In the genomic region with DNA sequence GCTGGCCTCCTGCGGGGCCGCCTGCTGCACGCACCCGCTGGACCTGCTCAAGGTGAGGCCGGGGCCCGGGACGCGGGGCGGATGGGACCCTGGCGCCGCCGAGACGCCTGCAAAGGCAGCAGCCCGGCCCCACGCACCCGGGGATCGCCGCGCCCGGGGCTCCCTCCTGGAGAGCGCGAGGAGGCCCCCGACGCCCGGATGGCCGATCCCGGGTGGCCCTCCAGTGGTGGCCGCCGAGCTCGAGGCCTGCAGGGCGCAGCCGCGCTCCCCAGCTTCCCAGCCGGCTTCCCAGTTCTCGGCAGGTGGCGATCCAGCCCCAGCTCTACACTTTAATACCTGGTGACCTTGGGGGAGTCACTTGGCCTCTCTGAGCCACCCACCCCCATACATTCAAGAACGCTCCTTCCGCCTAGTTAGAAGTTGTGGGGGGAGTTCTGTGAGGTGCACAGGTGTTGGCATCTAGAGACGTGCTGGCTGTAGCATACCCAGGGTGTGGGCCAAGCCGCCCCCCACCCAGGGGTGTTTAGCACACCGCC, we compare ENCODE assay signal across 9 cellular contexts. TPM values are rescaled to one million over a fixed set of nuclear protein-coding genes. Genes with fewer than 3 reads are reported as not detected.
DNase-seq lines count a peak whose midpoint lies in the region; ATAC-seq, FAIRE-seq and TF ChIP-seq lines count a peak whose summit lies in the region.
"Had no signal": no experiment of that assay in that cellular context is flagged by ENCODE, and none has a peak within 500 bp of the region (broad histone marks: within the 10 kb centered on the region; RNA-seq: fewer than 3 reads in every experiment).

No MANE protein-coding gene starts in this region.

- no peak for TF ChIP-seq POLR2A in endothelial cell of umbilical vein (IDR thresholded peaks at IDR 0.05; ENCODE audit: low read depth, low read length)

- H3K4me3 ChIP-seq in HFF-Myc (replicated peaks; ENCODE audit: low read depth, low read length), result peak overlapping the region; percentile 65
- peak overlapping the region; percentile 51 to 61 (median 56) for H3K4me3 ChIP-seq in endothelial cell of umbilical vein (replicated peaks in 1 of 3; ENCODE audit: insufficient read depth in 1 of 3, low read depth in 1 of 3, low read length in 3 of 3)

- no peaks in the 10 kb centered on the region for H3K9me1 ChIP-seq in endothelial cell of umbilical vein (replicated peaks; ENCODE audit: control insufficient read depth, extremely low read depth, insufficient read depth, low read length)

- FAIRE-seq in endothelial cell of umbilical vein (lab: Jason Lieb, UNC), result no peak
- FAIRE-seq: islet of Langerhans had no signal

- DNase-seq in T-helper 2 cell treated with Interferon-gamma antibody and Interleukin-4, amounts not matched to agents 5 μg/mL and 100 μg/mL, for 36 hours (ENCODE audit: low spot score), result peak; percentile 24
- DNase-seq in T-helper 2 cell, result no peak
- no peak for DNase-seq in HFF-Myc (ENCODE audit: extremely low read depth, low read depth)
- peak; percentile 31 for DNase-seq in RPMI7951 (ENCODE audit: low read depth)
- no peak for DNase-seq in endothelial cell of umbilical vein (ENCODE audit: low read depth, low spot score)
- no peak for DNase-seq in naive B cell
- no peak for DNase-seq in globus pallidus (ENCODE audit: low spot score)
- DNase-seq in mucosa of gallbladder (ENCODE audit: low spot score), result no peak

- H3K4me1 ChIP-seq in endothelial cell of umbilical vein (ENCODE audit: control insufficient read depth, extremely low read depth, insufficient read depth, low read length), result peaks cover 18% of the 10 kb centered on the region

- CTCF ChIA-PET in endothelial cell of umbilical vein (lab: Charles Lee), result interaction anchor here (0.9 to 1.6 kb wide), 2 partner anchors 9 to 22 kb away, joined by 3 to 6 read pairs; a partner anchor contains a TSS

- H3K27ac ChIP-seq in endothelial cell of umbilical vein (ENCODE audit: insufficient read depth, low read depth, low read length), result no peak overlapping the region

- H3K9ac ChIP-seq in endothelial cell of umbilical vein (replicated peaks; ENCODE audit: extremely low read depth, insufficient read depth, low read length), result peak overlapping the region; percentile 17

- H3K9me3 Mint-ChIP-seq in T-helper 2 cell treated with Interferon-gamma antibody and Interleukin-4, amounts not matched to agents 5 μg/mL and 100 μg/mL, for 36 hours, result no peaks in the 10 kb centered on the region
- no peaks in the 10 kb centered on the region for H3K9me3 Mint-ChIP-seq in naive B cell

- peak overlapping the region; percentile 70 for H3K27ac Mint-ChIP-seq in T-helper 2 cell treated with Interferon-gamma antibody and Interleukin-4, amounts not matched to agents 5 μg/mL and 100 μg/mL, for 36 hours
- peak overlapping the region in 2 of 6 donors; percentile 29 to 39 for H3K27ac Mint-ChIP-seq in naive B cell

- POLR2A ChIA-PET in endothelial cell of umbilical vein (lab: Charles Lee), result interaction anchor here (0.6 kb wide), 2 partner anchors 136 to 213 kb away, joined by 4 to 9 read pairs; no protein-coding TSS in a partner anchor

- H3K27me3 ChIP-seq in endothelial cell of umbilical vein (ENCODE audit: control insufficient read depth in 2 of 2, insufficient read depth in 2 of 2, low read length in 2 of 2), result no peaks in the 10 kb centered on the region

- dilution Hi-C loops in endothelial cell of umbilical vein (cut with MboI; ENCODE audit: extremely low pct_ligation_motif_present, low sequenced_read_pairs), result no loop called here

- H4K20me1 ChIP-seq in endothelial cell of umbilical vein (replicated peaks; ENCODE audit: control insufficient read depth, extremely low read depth, insufficient read depth, low read length), result no peaks in the 10 kb centered on the region

- H3K36me3 Mint-ChIP-seq in T-helper 2 cell treated with Interferon-gamma antibody and Interleukin-4, amounts not matched to agents 5 μg/mL and 100 μg/mL, for 36 hours (ENCODE audit: low read depth), result peaks cover 2% of the 10 kb centered on the region
- H3K36me3 Mint-ChIP-seq in naive B cell, result no peaks in the 10 kb centered on the region

- no peaks in the 10 kb centered on the region for H3K9me3 ChIP-seq in endothelial cell of umbilical vein (replicated peaks; ENCODE audit: control insufficient read depth, insufficient read depth, low read length)

- peaks cover 14% of the 10 kb centered on the region for H3K4me1 Mint-ChIP-seq in T-helper 2 cell treated with Interferon-gamma antibody and Interleukin-4, amounts not matched to agents 5 μg/mL and 100 μg/mL, for 36 hours (ENCODE audit: low read depth)
- H3K4me1 Mint-ChIP-seq in naive B cell, result peaks cover 10 to 21% (median 17%) of the 10 kb centered on the region in 3 donors

- ATAC-seq in naive B cell (ENCODE audit: low read depth in 2 of 2), result peak; percentile 14 to 22

- BruUV-seq in endothelial cell of umbilical vein (replicated peaks; lab: Mats Ljungman, UMichigan), result no TSS peak

- intact Hi-C loops in endothelial cell of umbilical vein (cut with micrococcal nuclease), result loop anchor here (1.0 kb wide), 1 partner anchor 9 kb away; a partner anchor contains a TSS

- H3K4me3 Mint-ChIP-seq in T-helper 2 cell treated with Interferon-gamma antibody and Interleukin-4, amounts not matched to agents 5 μg/mL and 100 μg/mL, for 36 hours, result peak overlapping the region; percentile 95
- H3K4me3 Mint-ChIP-seq in naive B cell, result peak overlapping the region; percentile 76 to 92 (median 88)

- H3K36me3 ChIP-seq in endothelial cell of umbilical vein (ENCODE audit: control insufficient read depth in 2 of 2, extremely low read depth in 1 of 2, insufficient read depth in 2 of 2, low read length in 2 of 2), result peaks cover 0 to under 1% of the 10 kb centered on the region in 2 experiments

- H3K79me2 ChIP-seq in endothelial cell of umbilical vein (ENCODE audit: control insufficient read depth, insufficient read depth, low read length), result no peaks in the 10 kb centered on the region

- H2AFZ ChIP-seq in endothelial cell of umbilical vein (ENCODE audit: low read depth, low read length), result peak overlapping the region; percentile 51

- no peaks in the 10 kb centered on the region for H3K27me3 Mint-ChIP-seq in T-helper 2 cell treated with Interferon-gamma antibody and Interleukin-4, amounts not matched to agents 5 μg/mL and 100 μg/mL, for 36 hours (ENCODE audit: low read depth)
- no peaks in the 10 kb centered on the region for H3K27me3 Mint-ChIP-seq in naive B cell

- peak overlapping the region; percentile 76 for H3K4me2 ChIP-seq in endothelial cell of umbilical vein (ENCODE audit: insufficient read depth, low read length)

- no peak for TF ChIP-seq CTCF in HFF-Myc (IDR thresholded peaks at IDR 0.05; ENCODE audit: low read depth, low read length, missing control alignments)
- peak in 1 of 2 donors; percentile 34 for TF ChIP-seq CTCF in endothelial cell of umbilical vein (IDR thresholded peaks at IDR 0.05; ENCODE audit: extremely low read depth in 1 of 2, insufficient read depth in 1 of 2, low read depth in 1 of 2, low read length in 2 of 2)

RNA-seq across cellular contexts. Expression of a gene that starts 0.5 kb away (rescaled TPM):
- 45.9 and 53.0 TPM in 2 replicates for total RNA-seq in RPMI7951 (2014; rRNA removed; shearing (Covaris generic))
- total RNA-seq in endothelial cell of umbilical vein, result 16.7 and 17.2 TPM in 2 replicates
- 16.7 and 22.4 TPM in 2 replicates for polyA plus RNA-seq in endothelial cell of umbilical vein
- polyA plus RNA-seq in endothelial cell of umbilical vein (2011; cell fraction: cytosol; rRNA removed), result 12.2 and 16.1 TPM in 2 replicates
- polyA plus RNA-seq in endothelial cell of umbilical vein (2011; cell fraction: nucleus; rRNA removed), result 14.9 and 20.6 TPM in 2 replicates
- polyA plus RNA-seq in endothelial cell of umbilical vein (2012), result 12.2 and 13.1 TPM in 2 replicates
- 3.9 and 7.1 TPM in 2 replicates for polyA minus RNA-seq in endothelial cell of umbilical vein
- polyA minus RNA-seq in endothelial cell of umbilical vein (2011; cell fraction: cytosol; rRNA and poly(A)+ RNA removed), result 28.5 TPM
- polyA minus RNA-seq in endothelial cell of umbilical vein (2011; cell fraction: nucleus; rRNA and poly(A)+ RNA removed), result 2.5 and 9.9 TPM in 2 replicates
- 1 to 10 TPM in 4 of 6 donors, under 1 TPM in 1, not detected in 1; 0.92 to 5.0 (median 2.3) TPM for polyA plus RNA-seq in naive B cell (ENCODE audit: low read depth in 6 of 6)
- total RNA-seq in mucosa of gallbladder, result 34.1 TPM

RNA-seq across cellular contexts. Expression of a gene that starts 9.4 kb away (rescaled TPM):
- total RNA-seq in RPMI7951 (2014; rRNA removed; shearing (Covaris generic)), result 12.6 and 13.0 TPM in 2 replicates
- 89.2 and 91.9 TPM in 2 replicates for total RNA-seq in endothelial cell of umbilical vein
- 99.9 and 126 TPM in 2 replicates for polyA plus RNA-seq in endothelial cell of umbilical vein
- 120 and 135 TPM in 2 replicates for polyA plus RNA-seq in endothelial cell of umbilical vein (2011; cell fraction: cytosol; rRNA removed)
- 45.8 and 46.0 TPM in 2 replicates for polyA plus RNA-seq in endothelial cell of umbilical vein (2011; cell fraction: nucleus; rRNA removed)
- 81.3 and 84.8 TPM in 2 replicates for polyA plus RNA-seq in endothelial cell of umbilical vein (2012)
- polyA minus RNA-seq in endothelial cell of umbilical vein, result 24.4 and 26.4 TPM in 2 replicates
- polyA minus RNA-seq in endothelial cell of umbilical vein (2011; cell fraction: cytosol; rRNA and poly(A)+ RNA removed), result 75.7 TPM
- 6.5 and 11.1 TPM in 2 replicates for polyA minus RNA-seq in endothelial cell of umbilical vein (2011; cell fraction: nucleus; rRNA and poly(A)+ RNA removed)
- polyA plus RNA-seq in naive B cell (ENCODE audit: low read depth in 6 of 6), result 10 to 100 TPM; 33.7 to 51.6 (median 42.3) TPM
- total RNA-seq in mucosa of gallbladder, result 48.6 TPM

RNA-seq across cellular contexts. Expression of a gene that starts 28.7 kb away (rescaled TPM):
- total RNA-seq in RPMI7951 (2014; rRNA removed; shearing (Covaris generic)), result 42.4 and 47.5 TPM in 2 replicates
- total RNA-seq in endothelial cell of umbilical vein (150 and 166 TPM in 2 replicates), mucosa of gallbladder (137 TPM)
- polyA plus RNA-seq in endothelial cell of umbilical vein (191 and 229 TPM in 2 replicates), naive B cell (ENCODE audit: low read depth in 6 of 6) (10 to 100 TPM; 11.3 to 47.6 (median 21.7) TPM)
- polyA plus RNA-seq in endothelial cell of umbilical vein (2011; cell fraction: cytosol; rRNA removed), result 70.8 and 89.7 TPM in 2 replicates
- polyA plus RNA-seq in endothelial cell of umbilical vein (2011; cell fraction: nucleus; rRNA removed), result 602 and 650 TPM in 2 replicates
- 100 and 114 TPM in 2 replicates for polyA plus RNA-seq in endothelial cell of umbilical vein (2012)
- 104 and 152 TPM in 2 replicates for polyA minus RNA-seq in endothelial cell of umbilical vein
- 38.8 TPM for polyA minus RNA-seq in endothelial cell of umbilical vein (2011; cell fraction: cytosol; rRNA and poly(A)+ RNA removed)
- polyA minus RNA-seq in endothelial cell of umbilical vein (2011; cell fraction: nucleus; rRNA and poly(A)+ RNA removed), result 120 and 170 TPM in 2 replicates

RNA-seq across cellular contexts. Expression of a gene that starts 28.9 kb away (rescaled TPM):
- 28.6 and 30.9 TPM in 2 replicates for total RNA-seq in RPMI7951 (2014; rRNA removed; shearing (Covaris generic))
- total RNA-seq in endothelial cell of umbilical vein (40.5 and 41.4 TPM in 2 replicates), mucosa of gallbladder (37.6 TPM)
- polyA plus RNA-seq in endothelial cell of umbilical vein (55.5 and 71.7 TPM in 2 replicates), naive B cell (ENCODE audit: low read depth in 6 of 6) (100 to 1,000 TPM in 1 of 6 donors, 10 to 100 TPM in 5; 32.8 to 101 (median 37.6) TPM)
- 67.4 and 79.5 TPM in 2 replicates for polyA plus RNA-seq in endothelial cell of umbilical vein (2011; cell fraction: cytosol; rRNA removed)
- 66.7 and 79.3 TPM in 2 replicates for polyA plus RNA-seq in endothelial cell of umbilical vein (2011; cell fraction: nucleus; rRNA removed)
- polyA plus RNA-seq in endothelial cell of umbilical vein (2012), result 42.1 and 44.0 TPM in 2 replicates
- polyA minus RNA-seq in endothelial cell of umbilical vein, result 29.3 and 29.5 TPM in 2 replicates
- polyA minus RNA-seq in endothelial cell of umbilical vein (2011; cell fraction: cytosol; rRNA and poly(A)+ RNA removed), result 10.9 TPM
- 12.7 and 14.1 TPM in 2 replicates for polyA minus RNA-seq in endothelial cell of umbilical vein (2011; cell fraction: nucleus; rRNA and poly(A)+ RNA removed)

RNA-seq across cellular contexts. Expression of a gene that starts 46.0 kb away (rescaled TPM):
- 7.7 and 14.1 TPM in 2 replicates for total RNA-seq in RPMI7951 (2014; rRNA removed; shearing (Covaris generic))
- total RNA-seq in endothelial cell of umbilical vein (32.2 and 32.7 TPM in 2 replicates), mucosa of gallbladder (20.3 TPM)
- polyA plus RNA-seq in endothelial cell of umbilical vein (12.9 and 18.1 TPM in 2 replicates), naive B cell (ENCODE audit: low read depth in 6 of 6) (10 to 100 TPM in 4 of 6 donors, 1 to 10 TPM in 2; 3.2 to 29.4 (median 12.3) TPM)
- 15.1 and 17.5 TPM in 2 replicates for polyA plus RNA-seq in endothelial cell of umbilical vein (2011; cell fraction: cytosol; rRNA removed)
- 14.5 and 18.0 TPM in 2 replicates for polyA plus RNA-seq in endothelial cell of umbilical vein (2011; cell fraction: nucleus; rRNA removed)
- 19.9 and 25.1 TPM in 2 replicates for polyA plus RNA-seq in endothelial cell of umbilical vein (2012)
- 2.8 and 5.3 TPM in 2 replicates for polyA minus RNA-seq in endothelial cell of umbilical vein
- polyA minus RNA-seq in endothelial cell of umbilical vein (2011; cell fraction: cytosol; rRNA and poly(A)+ RNA removed), result 6.9 TPM
- polyA minus RNA-seq in endothelial cell of umbilical vein (2011; cell fraction: nucleus; rRNA and poly(A)+ RNA removed), result 2.1 and 6.8 TPM in 2 replicates

Comparison
In these comparisons a context has a peak if more than half of its experiments do, and no peak if none do; other contexts are left out.
1. DNase-seq: peak in T-helper 2 cell treated with Interferon-gamma antibody and Interleukin-4, amounts not matched to agents 5 μg/mL and 100 μg/mL, for 36 hours (single experiment) and RPMI7951 (single experiment); none in T-helper 2 cell (0 of 5), HFF-Myc (single experiment), endothelial cell of umbilical vein (single experiment), naive B cell (single experiment), globus pallidus (single experiment) and mucosa of gallbladder (single experiment).